ENCODE assay signal across 8 cellular contexts in the genomic region with DNA sequence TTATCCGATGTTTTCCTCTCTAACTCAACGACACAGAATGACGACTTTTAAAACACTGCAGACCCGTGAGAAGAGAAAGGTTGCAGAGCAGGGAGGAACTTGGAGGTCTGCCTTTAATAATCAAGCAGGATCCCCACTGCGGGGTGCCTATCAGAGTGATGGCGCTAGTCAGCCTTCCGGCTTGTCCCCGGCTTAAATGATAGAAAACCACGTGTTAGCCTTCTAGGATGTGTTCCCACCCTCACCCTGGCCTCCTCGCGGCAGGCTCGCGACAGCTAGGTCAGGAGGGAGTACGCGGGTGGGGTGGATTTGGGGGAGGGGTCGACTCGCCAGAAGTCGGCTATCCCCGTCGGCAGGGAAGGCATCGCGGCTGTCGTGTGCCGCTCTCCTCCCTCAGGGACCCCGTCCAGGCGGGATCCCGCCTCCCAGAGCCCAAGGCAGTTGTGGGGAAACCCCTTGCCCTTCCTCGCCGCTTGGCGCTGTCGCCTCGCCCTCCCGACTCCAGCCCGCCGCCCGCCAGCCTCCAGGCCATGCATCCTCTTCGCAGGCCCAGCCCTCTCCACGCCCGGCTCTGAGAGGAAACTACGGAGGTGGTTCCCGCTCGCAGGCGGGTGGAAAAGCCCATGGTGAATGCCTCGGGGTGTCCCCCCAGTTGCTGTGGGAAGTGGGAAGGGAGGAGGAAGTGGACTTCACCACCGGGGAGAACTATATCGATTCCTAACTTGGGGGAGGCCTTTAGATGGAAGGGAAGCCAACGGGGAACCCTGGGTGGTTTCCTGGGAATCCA. TPM values are rescaled to one million over a fixed set of nuclear protein-coding genes. Genes with fewer than 3 reads are reported as not detected.
DNase-seq lines count a peak whose midpoint lies in the region; ATAC-seq and TF ChIP-seq lines count a peak whose summit lies in the region.

No MANE protein-coding gene starts in this region.

- H3K36me3 Mint-ChIP-seq in activated CD4-positive, alpha-beta T cell treated with anti-CD3 and anti-CD28 coated beads for 36 hours (ENCODE audit: low read depth): peaks cover 11% of the 10 kb centered on the region

- peaks cover 26% of the 10 kb centered on the region for H3K4me1 Mint-ChIP-seq in activated CD4-positive, alpha-beta T cell treated with anti-CD3 and anti-CD28 coated beads for 36 hours

- H3K4me3 ChIP-seq in AG09309 (ENCODE audit: control insufficient read depth, low read depth, low read length): peak overlapping the region; percentile 98
- peak overlapping the region; percentile 96 for H3K4me3 ChIP-seq in colonic mucosa
- peak overlapping the region; percentile 84 to 94 for H3K4me3 ChIP-seq in left lung

- no peaks in the 10 kb centered on the region for H3K36me3 ChIP-seq in colonic mucosa
- no peaks in the 10 kb centered on the region for H3K36me3 ChIP-seq in left lung

- H3K27ac ChIP-seq in colonic mucosa (peak overlapping the region; percentile 95), left lung (peak overlapping the region; percentile 97 to 99)

- H3K27me3 Mint-ChIP-seq in activated CD4-positive, alpha-beta T cell treated with anti-CD3 and anti-CD28 coated beads for 36 hours: no peaks in the 10 kb centered on the region

- ATAC-seq in GM18873 (IDR thresholded peaks at IDR 0.05; ENCODE audit: low FRiP score, unreplicated experiment): peak; percentile 6
- peak; percentile 28 for ATAC-seq in HG03280 (IDR thresholded peaks at IDR 0.05; ENCODE audit: unreplicated experiment)
- ATAC-seq in activated CD4-positive, alpha-beta T cell treated with anti-CD3 and anti-CD28 coated beads for 36 hours: peak; percentile 37
- ATAC-seq in left lung: peak; percentile 53

- no peaks in the 10 kb centered on the region for H3K9me3 ChIP-seq in colonic mucosa
- H3K9me3 ChIP-seq in left lung: no peaks in the 10 kb centered on the region

- no peaks in the 10 kb centered on the region for H3K27me3 ChIP-seq in colonic mucosa
- no peaks in the 10 kb centered on the region for H3K27me3 ChIP-seq in left lung

- peak overlapping the region; percentile 99 for H3K27ac Mint-ChIP-seq in activated CD4-positive, alpha-beta T cell treated with anti-CD3 and anti-CD28 coated beads for 36 hours

- H3K4me3 Mint-ChIP-seq in activated CD4-positive, alpha-beta T cell treated with anti-CD3 and anti-CD28 coated beads for 36 hours: peak overlapping the region; percentile 86

- TF ChIP-seq CTCF in AG09309 (IDR thresholded peaks at IDR 0.05; ENCODE audit: control insufficient read depth, insufficient read depth, low read depth, low read length, missing control alignments): no peak
- TF ChIP-seq CTCF in colonic mucosa (IDR thresholded peaks at IDR 0.05): no peak
- TF ChIP-seq CTCF in left lung (IDR thresholded peaks at IDR 0.05): peak in 1 of 2 donors; percentile 17

- DNase-seq in AG09309 (ENCODE audit: low read depth): peak; percentile 10
- peak; percentile 84 for DNase-seq in NCI-H446 treated with DMSO at 0.1 percent for 48 hours (lab: John Stamatoyannopoulos, UW)
- DNase-seq in activated CD4-positive, alpha-beta T cell treated with anti-CD3 and anti-CD28 coated beads for 36 hours: peak; percentile 86
- peak; percentile 77 for DNase-seq in colonic mucosa
- DNase-seq in left lung: peak; percentile 86 to 94
- peak; percentile 46 to 53 for DNase-seq in stimulated activated CD4-positive, alpha-beta T cell treated with anti-CD3 and anti-CD28 coated beads, Interleukin-2, amount 100 ng/mL, for 48 hours

- CTCF ChIA-PET in activated CD4-positive, alpha-beta T cell treated with anti-CD3 and anti-CD28 coated beads for 36 hours (lab: Charles Lee): interaction anchor here (1.7 kb wide), 1 partner anchor 214 kb away, joined by 4 read pairs; no protein-coding TSS in a partner anchor

- H3K4me1 ChIP-seq in colonic mucosa: peaks cover 5% of the 10 kb centered on the region
- H3K4me1 ChIP-seq in left lung: peaks cover 6 to 46% of the 10 kb centered on the region in 2 donors

- intact Hi-C loops in activated CD4-positive, alpha-beta T cell treated with anti-CD3 and anti-CD28 coated beads for 36 hours (cut with DNase I, micrococcal nuclease): loop anchor here (1.0 to 10.0 kb wide), 20 partner anchors 72 to 1846 kb away; a partner anchor contains a TSS
- intact Hi-C loops in colonic mucosa (cut with DNase I): loop anchor here (5.0 kb wide), 1 partner anchor 71 kb away; no protein-coding TSS in a partner anchor
- intact Hi-C loops in left lung (cut with DNase I): loop anchor here in 1 of 2 donors (10.0 kb wide), 2 partner anchors 74 to 164 kb away; a partner anchor contains a TSS

- no peaks in the 10 kb centered on the region for H3K9me3 Mint-ChIP-seq in activated CD4-positive, alpha-beta T cell treated with anti-CD3 and anti-CD28 coated beads for 36 hours (ENCODE audit: low read depth)

- POLR2A ChIA-PET in activated CD4-positive, alpha-beta T cell treated with anti-CD3 and anti-CD28 coated beads for 36 hours (lab: Charles Lee): interaction anchor here (0.6 kb wide), 1 partner anchor 276 kb away, joined by 3 read pairs; no protein-coding TSS in a partner anchor

- H3K9ac ChIP-seq in colonic mucosa (ENCODE audit: low read depth in 2 of 2, low read length in 2 of 2): peak overlapping the region; percentile 88 to 97

RNA-seq across cellular contexts. Expression of a gene that starts 1.1 kb away (rescaled TPM):
- total RNA-seq in activated CD4-positive, alpha-beta T cell treated with anti-CD3 and anti-CD28 coated beads for 36 hours: 10 to 100 TPM; 56.6 to 62.1 TPM
- total RNA-seq in colonic mucosa (10 to 100 TPM; 55.2 to 57.1 TPM), left lung (10 to 100 TPM; 49.6 to 65.5 TPM)

RNA-seq across cellular contexts. Expression of a gene that starts 53.0 kb away (rescaled TPM):
- not detected for total RNA-seq in activated CD4-positive, alpha-beta T cell treated with anti-CD3 and anti-CD28 coated beads for 36 hours
- total RNA-seq in colonic mucosa: 1 to 10 TPM in 1 of 2 donors, under 1 TPM in 1; 0.27 to 1.4 TPM
- total RNA-seq in left lung: 1 to 10 TPM; 1.1 to 1.5 TPM

Comparison
In these comparisons a context has a peak if more than half of its experiments do, and no peak if none do; other contexts are left out.
1. Peak in every context shown above with its lines: DNase-seq, ATAC-seq, H3K4me3 ChIP-seq and H3K27ac ChIP-seq.
2. DNase-seq: peak in every context shown above with its lines; median percentile 90 in left lung; 86 in activated CD4-positive, alpha-beta T cell treated with anti-CD3 and anti-CD28 coated beads for 36 hours; 84 in NCI-H446 treated with DMSO at 0.1 percent for 48 hours; 77 in colonic mucosa; 50 in stimulated activated CD4-positive, alpha-beta T cell treated with anti-CD3 and anti-CD28 coated beads, Interleukin-2, amount 100 ng/mL, for 48 hours; 10 in AG09309.